9 cellular contexts compared by ENCODE assay signal in genomic region chr3:149547954-149548728, GRCh38.
A peak's percentile ranks its signal among the peaks of the same experiment; 100 is the strongest.
DNase-seq lines count a peak whose midpoint lies in the region; ATAC-seq, FAIRE-seq and TF ChIP-seq lines count a peak whose summit lies in the region.
"Had no signal": no experiment of that assay in that cellular context is flagged by ENCODE, and none has a peak within 500 bp of the region (broad histone marks: within the 10 kb centered on the region; RNA-seq: fewer than 3 reads in every experiment).

No MANE protein-coding gene starts in this region.

- intact Hi-C loops in left lung (cut with DNase I) (no loop called here), thyroid gland (cut with DNase I) (loop anchor here (10.0 kb wide), 1 partner anchor 107 kb away; the partner anchor contains the start of gene WWTR1), natural killer cell (cut with micrococcal nuclease) (no loop called here)

- H3K27ac Mint-ChIP-seq in chondrocyte (ENCODE audit: unreplicated experiment), result peak overlapping the region; percentile 94
- H3K27ac Mint-ChIP-seq in natural killer cell, result no peak overlapping the region

- H3K27me3 ChIP-seq in left lung (no peaks in the 10 kb centered on the region), thyroid gland (no peaks in the 10 kb centered on the region)

- H3K4me3 ChIP-seq in left lung (no peak overlapping the region), thyroid gland (replicated peaks in 1 of 3) (no peak overlapping the region)
- H3K4me3 ChIP-seq: SK-N-MC had no signal

- in situ Hi-C loops in GM13976 (cut with MboI; ENCODE audit: low sequenced_read_pairs, unreplicated experiment), result no loop called here

- H3K9me3 ChIP-seq in left lung (no peaks in the 10 kb centered on the region), thyroid gland (no peaks in the 10 kb centered on the region)

- WGBS in thyroid gland, 2 donors, result 49 to 63% methylated on average over 13 of the region's 13 CpGs

- H3K36me3 ChIP-seq in left lung (no peaks in the 10 kb centered on the region), thyroid gland (no peaks in the 10 kb centered on the region)

- peak overlapping the region; percentile 64 to 69 for H3K27ac ChIP-seq in left lung
- peak overlapping the region in 2 of 3 donors; percentile 47 to 52 for H3K27ac ChIP-seq in thyroid gland
- H3K27ac ChIP-seq: SK-N-MC had no signal

- peak; percentile 89 for ATAC-seq in left lung
- ATAC-seq in natural killer cell, result no peak

- H3K4me1 ChIP-seq in left lung (peaks cover 7 to 9% of the 10 kb centered on the region in 2 donors), thyroid gland (peaks cover 7 to 15% of the 10 kb centered on the region in 2 donors)

- H3K4me1 Mint-ChIP-seq in chondrocyte (ENCODE audit: low read depth), result peaks cover 66% of the 10 kb centered on the region
- no peaks in the 10 kb centered on the region for H3K4me1 Mint-ChIP-seq in natural killer cell

- peak; percentile 66 for DNase-seq in LHCN-M2 (ENCODE audit: low read depth)
- no peak for DNase-seq in chondrocyte (ENCODE audit: low spot score)
- DNase-seq in left lung, result peak in 1 of 2 donors; percentile 61
- DNase-seq in thyroid gland, result peak; percentile 17 to 37
- no peak for DNase-seq in natural killer cell
- no peak for DNase-seq in NCI-H748 treated with DMSO at 0.1 percent for 48 hours (lab: John Stamatoyannopoulos, UW)
- DNase-seq in GM13976 (ENCODE audit: low spot score), result no peak
- no peak for DNase-seq in GM19239 (ENCODE audit: insufficient read length, low spot score)

- H3K9me3 Mint-ChIP-seq in chondrocyte (ENCODE audit: low read depth), result no peaks in the 10 kb centered on the region
- H3K9me3 Mint-ChIP-seq in natural killer cell, result no peaks in the 10 kb centered on the region

- H3K36me3 Mint-ChIP-seq in chondrocyte (ENCODE audit: low read depth), result peaks cover 2% of the 10 kb centered on the region
- H3K36me3 Mint-ChIP-seq in natural killer cell, result no peaks in the 10 kb centered on the region

- TF ChIP-seq CTCF in chondrocyte (IDR thresholded peaks at IDR 0.05) (no peak), left lung (IDR thresholded peaks at IDR 0.05) (no peak), thyroid gland (IDR thresholded peaks at IDR 0.05) (no peak), natural killer cell (IDR thresholded peaks at IDR 0.05) (no peak), GM13976 (IDR thresholded peaks at IDR 0.05; ENCODE audit: borderline replicate concordance, control extremely low read depth, extremely low read depth, insufficient read depth, missing control alignments) (no peak)

- H3K27me3 Mint-ChIP-seq in chondrocyte (ENCODE audit: low read depth) (no peaks in the 10 kb centered on the region), natural killer cell (ENCODE audit: low read depth in 2 of 2) (peaks cover 4 to 21% of the 10 kb centered on the region in 2 donors)

- FAIRE-seq in GM19239 (lab: Jason Lieb, UNC), result no peak

- TF ChIP-seq POLR2A in thyroid gland (IDR thresholded peaks at IDR 0.05), result no peak

- H3K4me3 Mint-ChIP-seq in chondrocyte (ENCODE audit: unreplicated experiment) (no peak overlapping the region), natural killer cell (no peak overlapping the region)

Comparison
In these comparisons a context has a peak if more than half of its experiments do, and no peak if none do; other contexts are left out.
1. DNase-seq: peak in LHCN-M2 (single experiment) and thyroid gland (2 of 2); none in chondrocyte (single experiment), natural killer cell (single experiment), NCI-H748 treated with DMSO at 0.1 percent for 48 hours (single experiment), GM13976 (single experiment) and GM19239 (single experiment).